ENCODE assay signal across 1 cellular context in genomic region chr2:99395589-99396130, GRCh38.
TF ChIP-seq lines count a peak whose summit lies in the region.

No MANE protein-coding gene starts in this region.

TF ChIP-seq in SK-N-SH treated with all-trans-retinoic acid at 6 μM for 48 hours, 23 proteins besides CTCF, POLR2A, EP300 and RAD21 (continued from another document):
- TF ChIP-seq CREB5 (CRISPR knock-in tag; IDR thresholded peaks at IDR 0.05; ENCODE audit: low read depth) (no peak), POU6F1 (CRISPR knock-in tag; IDR thresholded peaks at IDR 0.05; ENCODE audit: borderline replicate concordance, low read depth) (no peak), ZC3H10 (CRISPR knock-in tag; IDR thresholded peaks at IDR 0.05) (no peak), ZFP30 (CRISPR knock-in tag; IDR thresholded peaks at IDR 0.05) (no peak), PATZ1 (CRISPR knock-in tag; IDR thresholded peaks at IDR 0.05; ENCODE audit: borderline replicate concordance) (no peak), GLIS3 (CRISPR knock-in tag; IDR thresholded peaks at IDR 0.05) (no peak), RARB (CRISPR knock-in tag; IDR thresholded peaks at IDR 0.05) (no peak), ZFP3 (CRISPR knock-in tag; IDR thresholded peaks at IDR 0.05) (no peak), SNAI2 (CRISPR knock-in tag; IDR thresholded peaks at IDR 0.05) (no peak), BACH2 (CRISPR knock-in tag; IDR thresholded peaks at IDR 0.05; ENCODE audit: borderline replicate concordance) (no peak), ARNTL (CRISPR knock-in tag; IDR thresholded peaks at IDR 0.05; ENCODE audit: borderline replicate concordance, low read depth) (no peak), CSDC2 (CRISPR knock-in tag; IDR thresholded peaks at IDR 0.05) (no peak), CSRNP3 (CRISPR knock-in tag; IDR thresholded peaks at IDR 0.05) (no peak), OSR1 (CRISPR knock-in tag; IDR thresholded peaks at IDR 0.05) (no peak), ESRRG (CRISPR knock-in tag; IDR thresholded peaks at IDR 0.05) (no peak), TCF4 (CRISPR knock-in tag; IDR thresholded peaks at IDR 0.05; ENCODE audit: borderline replicate concordance) (no peak)
